9 cellular contexts compared by ENCODE assay signal in the genomic region with DNA sequence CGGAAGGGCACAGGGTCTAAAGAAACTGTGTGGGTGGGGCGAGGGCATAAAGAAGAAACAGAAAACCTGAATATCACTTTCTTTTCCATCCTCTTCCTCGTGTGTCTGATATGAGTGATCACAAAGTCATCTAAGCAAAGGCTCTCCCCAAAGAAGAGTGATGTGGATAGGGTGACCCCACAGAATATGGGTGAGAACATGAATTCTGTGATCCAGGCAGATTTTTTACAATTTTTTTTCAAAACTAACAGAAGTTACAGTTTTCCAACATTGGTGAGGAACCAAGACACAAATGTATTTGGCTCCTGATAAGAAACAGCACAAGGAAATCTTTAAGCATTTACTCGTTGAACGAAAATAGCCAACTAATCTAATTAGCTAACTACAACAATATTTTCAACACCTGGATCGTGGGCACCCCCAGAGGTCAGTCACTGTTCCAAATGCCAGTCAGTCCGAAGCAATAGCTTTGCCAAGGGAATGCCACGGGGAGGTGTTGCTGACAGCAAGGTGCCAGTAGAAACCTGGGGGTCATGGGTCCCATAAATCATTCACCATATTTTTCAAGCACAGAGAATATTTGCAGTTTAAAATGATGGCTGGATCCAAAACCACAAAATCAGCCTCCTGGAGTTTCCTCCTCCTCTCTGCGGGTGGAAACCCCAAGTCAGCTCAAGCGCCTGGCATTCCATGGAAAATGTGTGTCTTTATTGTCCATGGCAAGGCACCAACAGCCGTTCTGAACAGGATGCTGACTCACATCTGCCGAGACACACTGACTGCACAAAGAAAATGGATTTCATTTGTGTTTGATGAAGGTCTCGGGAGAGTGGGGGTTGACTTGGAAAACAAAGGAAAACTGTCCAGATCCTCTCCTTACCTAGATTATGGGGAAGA. TPM values are rescaled to one million over a fixed set of nuclear protein-coding genes. Genes with fewer than 3 reads are reported as not detected.
DNase-seq lines count a peak whose midpoint lies in the region; ATAC-seq and TF ChIP-seq lines count a peak whose summit lies in the region.
"Had no signal": no experiment of that assay in that cellular context is flagged by ENCODE, and none has a peak within 500 bp of the region (broad histone marks: within the 10 kb centered on the region; RNA-seq: fewer than 3 reads in every experiment).

No MANE protein-coding gene starts in this region.

- H3K4me3 ChIP-seq in epithelial cell of proximal tubule (ENCODE audit: low read depth, low read length), result no peak overlapping the region
- H3K4me3 ChIP-seq: BLaER1 treated with 17β-estradiol and CSF1 and Interleukin-3, amounts not matched to agents 10 nM and 100 nM had no signal

- TF ChIP-seq CTCF in epithelial cell of proximal tubule (conservative IDR thresholded peaks at IDR 0.05; ENCODE audit: low read depth, low read length), result peak; percentile 33

- peak; percentile 12 for DNase-seq in NCI-H187 treated with DMSO at 0.1 percent for 48 hours (lab: John Stamatoyannopoulos, UW)
- no peak for DNase-seq in NCI-H187 (lab: John Stamatoyannopoulos, UW)
- DNase-seq in RPMI7951 (ENCODE audit: low read depth), result peak; percentile 100
- DNase-seq in epithelial cell of proximal tubule (ENCODE audit: low read depth), result peak; percentile 93
- peak; percentile 97 for DNase-seq in non-pigmented ciliary epithelial cell (ENCODE audit: low read depth)
- no peak for DNase-seq in OCI-M1 (lab: John Stamatoyannopoulos, UW)
- DNase-seq in activated gamma-delta T cell treated with Interleukin-2 at 50 U/mL for 16 hours, result no peak

- no peak for ATAC-seq in GM19324 (IDR thresholded peaks at IDR 0.05; ENCODE audit: low FRiP score, unreplicated experiment)

RNA-seq across cellular contexts. Expression of gene ANXA2, which starts 26.7 kb away (rescaled TPM):
- total RNA-seq in RPMI7951 (2014; rRNA removed; shearing (Covaris generic)), result 4,077 and 4,282 TPM in 2 replicates
- 2,958 and 3,295 TPM in 2 replicates for total RNA-seq in epithelial cell of proximal tubule

Comparison
In these comparisons a context has a peak if more than half of its experiments do, and no peak if none do; other contexts are left out.
1. DNase-seq: peak in NCI-H187 treated with DMSO at 0.1 percent for 48 hours (single experiment), RPMI7951 (single experiment), epithelial cell of proximal tubule (single experiment) and non-pigmented ciliary epithelial cell (single experiment); none in NCI-H187 (0 of 2), OCI-M1 (single experiment) and activated gamma-delta T cell treated with Interleukin-2 at 50 U/mL for 16 hours (single experiment).